16 cellular contexts compared by ENCODE assay signal in genomic region chr13:98311200-98311548, GRCh38.
DNase-seq lines count a peak whose midpoint lies in the region; ATAC-seq and TF ChIP-seq lines count a peak whose summit lies in the region.
"Had no signal": no experiment of that assay in that cellular context is flagged by ENCODE, and none has a peak within 500 bp of the region (broad histone marks: within the 10 kb centered on the region; RNA-seq: fewer than 3 reads in every experiment).

No MANE protein-coding gene starts in this region.

- no peak overlapping the region for H3K4me3 ChIP-seq in BLaER1 treated with 17β-estradiol and CSF1 and Interleukin-3, amounts not matched to agents 10 nM and 100 nM
- H3K4me3 ChIP-seq in body of pancreas: no peak overlapping the region
- no peak overlapping the region for H3K4me3 ChIP-seq in liver (ENCODE audit: low read depth in 1 of 3, low read length in 3 of 3)
- H3K4me3 ChIP-seq in adrenal gland: no peak overlapping the region
- H3K4me3 ChIP-seq: HAP-1 had no signal

- intact Hi-C loops in body of pancreas (cut with DNase I) (no loop called here), adrenal gland (cut with DNase I) (no loop called here)

- H3K27me3 Mint-ChIP-seq in progenitor cell of endocrine pancreas: no peaks in the 10 kb centered on the region

- peaks cover 0 to 43% (median 0%) of the 10 kb centered on the region in 11 experiments; a peak in 4 of 22 replicates for H4K20me1 ChIP-seq in BLaER1 treated with 17β-estradiol and CSF1 and Interleukin-3, amounts not matched to agents 10 nM and 100 nM

- 0 out of 22 replicates have a peak overlapping the region, but pooled peaks of 1 of the 11 experiments have one; percentile 6 for H3K27ac ChIP-seq in BLaER1 treated with 17β-estradiol and CSF1 and Interleukin-3, amounts not matched to agents 10 nM and 100 nM
- H3K27ac ChIP-seq in body of pancreas (peak overlapping the region in 3 of 4 donors; percentile 69 to 83 (median 72)), liver (ENCODE audit: low read depth in 1 of 2, low read length in 2 of 2) (peak overlapping the region; percentile 62 to 75), adrenal gland (no peak overlapping the region)
- H3K27ac ChIP-seq: C4-2B had no signal

- H3K27ac Mint-ChIP-seq in progenitor cell of endocrine pancreas: peak overlapping the region; percentile 57

- WGBS in body of pancreas, 2 donors: 14% methylated on average over 1 of the region's 1 CpG
- WGBS in liver: 16% methylated on average over 1 of the region's 1 CpG
- WGBS in adrenal gland, 4 donors: 63 to 74% (median 65%) methylated on average over 1 of the region's 1 CpG

- H3K9me3 Mint-ChIP-seq in progenitor cell of endocrine pancreas (ENCODE audit: low read depth): no peaks in the 10 kb centered on the region

- DNase-seq in body of pancreas: no peak
- no peak for DNase-seq in progenitor cell of endocrine pancreas (ENCODE audit: low spot score, unreplicated experiment)
- DNase-seq in globus pallidus (ENCODE audit: low spot score): no peak
- DNase-seq in C1 segment of cervical spinal cord (lab: John Stamatoyannopoulos, UW): no peak
- no peak for DNase-seq in adrenal gland
- DNase-seq in CD1c-positive myeloid dendritic cell (ENCODE audit: extremely low spot score): no peak
- DNase-seq: 8988T, Calu3, KG1, NCI-H1092 treated with DMSO at 0.1 percent for 48 hours, NCI-H1694 treated with DMSO at 0.1 percent for 48 hours, SHP77 had no signal

- H3K9ac ChIP-seq in BLaER1 treated with 17β-estradiol and CSF1 and Interleukin-3, amounts not matched to agents 10 nM and 100 nM: no peak overlapping the region
- H3K9ac ChIP-seq in liver (ENCODE audit: low read depth in 1 of 2, low read length in 2 of 2): peak overlapping the region in 1 of 2 donors; percentile 15

- H3K9me3 ChIP-seq in BLaER1 treated with 17β-estradiol and CSF1 and Interleukin-3, amounts not matched to agents 10 nM and 100 nM (replicated peaks in 1 of 11): 0 out of 22 replicates have a peak, but pooled peaks cover 0 to 3% (median 0%) of the 10 kb centered on the region in 11 experiments
- H3K9me3 ChIP-seq in body of pancreas (no peaks in the 10 kb centered on the region), liver (ENCODE audit: control insufficient read depth in 4 of 4, low read length in 3 of 4) (no peaks in the 10 kb centered on the region), adrenal gland (replicated peaks in 1 of 3) (no peaks in the 10 kb centered on the region)
- H3K9me3 ChIP-seq: HAP-1 had no signal

- peaks cover 0 to 18% (median 0%) of the 10 kb centered on the region in 11 experiments; a peak in 6 of 22 replicates for H3K36me3 ChIP-seq in BLaER1 treated with 17β-estradiol and CSF1 and Interleukin-3, amounts not matched to agents 10 nM and 100 nM
- no peaks in the 10 kb centered on the region for H3K36me3 ChIP-seq in body of pancreas (replicated peaks in 1 of 2; ENCODE audit: insufficient read depth in 1 of 2, low read depth in 2 of 2)
- H3K36me3 ChIP-seq in liver (ENCODE audit: control insufficient read depth in 4 of 4, insufficient read depth in 3 of 4, low read depth in 1 of 4, low read length in 3 of 4): peaks cover 0 to 2% (median 1%) of the 10 kb centered on the region in 4 donors
- H3K36me3 ChIP-seq in adrenal gland (replicated peaks in 1 of 2): no peaks in the 10 kb centered on the region
- H3K36me3 ChIP-seq: HAP-1 had no signal

- H3K4me1 ChIP-seq in BLaER1 treated with 17β-estradiol and CSF1 and Interleukin-3, amounts not matched to agents 10 nM and 100 nM: peaks cover 41 to 87% (median 73%) of the 10 kb centered on the region in 10 experiments
- peaks cover 66% of the 10 kb centered on the region for H3K4me1 ChIP-seq in body of pancreas
- H3K4me1 ChIP-seq in liver (ENCODE audit: control insufficient read depth in 4 of 4, insufficient read depth in 4 of 4, low read length in 3 of 4): peaks cover 18 to 42% (median 34%) of the 10 kb centered on the region in 4 donors
- peaks cover 8 to 14% of the 10 kb centered on the region in 2 donors for H3K4me1 ChIP-seq in adrenal gland (replicated peaks in 1 of 2)

- TF ChIP-seq POLR2A in body of pancreas (IDR thresholded peaks at IDR 0.05): no peak
- no peak for TF ChIP-seq POLR2A in adrenal gland (IDR thresholded peaks at IDR 0.05)

- TF ChIP-seq CTCF in body of pancreas (IDR thresholded peaks at IDR 0.05): no peak
- no peak for TF ChIP-seq CTCF in liver (IDR thresholded peaks at IDR 0.05; ENCODE audit: low read depth, low read length, missing input control)
- no peak for TF ChIP-seq CTCF in progenitor cell of endocrine pancreas (IDR thresholded peaks at IDR 0.05; ENCODE audit: unreplicated experiment)
- no peak for TF ChIP-seq CTCF in adrenal gland (IDR thresholded peaks at IDR 0.05)

- no peaks in the 10 kb centered on the region for H3K27me3 ChIP-seq in BLaER1 treated with 17β-estradiol and CSF1 and Interleukin-3, amounts not matched to agents 10 nM and 100 nM
- H3K27me3 ChIP-seq in body of pancreas (no peaks in the 10 kb centered on the region), liver (ENCODE audit: control insufficient read depth in 4 of 4, insufficient read depth in 4 of 4, low read length in 3 of 4) (no peaks in the 10 kb centered on the region), adrenal gland (no peaks in the 10 kb centered on the region)

- H3K36me3 Mint-ChIP-seq in progenitor cell of endocrine pancreas (ENCODE audit: insufficient read depth): peaks cover 9% of the 10 kb centered on the region

- no peak for TF ChIP-seq RAD21 in liver (IDR thresholded peaks at IDR 0.05)

- H3K4me3 Mint-ChIP-seq in progenitor cell of endocrine pancreas (ENCODE audit: low read depth): no peak overlapping the region

- ATAC-seq in body of pancreas: no peak

- H3K4me2 ChIP-seq in BLaER1 treated with 17β-estradiol and CSF1 and Interleukin-3, amounts not matched to agents 10 nM and 100 nM: peak overlapping the region in 7 of 11 experiments; percentile 7 to 89 (median 63); a peak in 9 of 22 replicates

- H3K4me1 Mint-ChIP-seq in progenitor cell of endocrine pancreas (ENCODE audit: low read depth): peaks cover 59% of the 10 kb centered on the region

TF ChIP-seq in liver, 16 proteins besides CTCF, POLR2A, EP300 and RAD21:
- TF ChIP-seq HNF4A (conservative IDR thresholded peaks at IDR 0.05) (no peak), TAF1 (conservative IDR thresholded peaks at IDR 0.05) (no peak), REST (IDR thresholded peaks at IDR 0.05) (no peak), HNF4G (IDR thresholded peaks at IDR 0.05) (no peak), ATF3 (IDR thresholded peaks at IDR 0.05) (no peak), MAX (IDR thresholded peaks at IDR 0.05) (no peak), NR2F2 (IDR thresholded peaks at IDR 0.05) (no peak), ZBTB33 (IDR thresholded peaks at IDR 0.05) (no peak), FOXA1 (IDR thresholded peaks at IDR 0.05) (no peak), RXRA (IDR thresholded peaks at IDR 0.05) (no peak), FOXA2 (IDR thresholded peaks at IDR 0.05) (no peak), EGR1 (IDR thresholded peaks at IDR 0.05; ENCODE audit: low read depth in 2 of 2) (no peak), GABPA (IDR thresholded peaks at IDR 0.05 in 1 of 2, conservative IDR thresholded peaks at IDR 0.05 in 1 of 2) (no peak)

Comparison
In these comparisons a context has a peak if more than half of its experiments do, and no peak if none do; other contexts are left out.
1. H3K27ac ChIP-seq: peak in body of pancreas (3 of 4) and liver (2 of 2); none in adrenal gland (0 of 5).